Comparison of ENCODE assay signal across 7 cellular contexts in the genomic region with DNA sequence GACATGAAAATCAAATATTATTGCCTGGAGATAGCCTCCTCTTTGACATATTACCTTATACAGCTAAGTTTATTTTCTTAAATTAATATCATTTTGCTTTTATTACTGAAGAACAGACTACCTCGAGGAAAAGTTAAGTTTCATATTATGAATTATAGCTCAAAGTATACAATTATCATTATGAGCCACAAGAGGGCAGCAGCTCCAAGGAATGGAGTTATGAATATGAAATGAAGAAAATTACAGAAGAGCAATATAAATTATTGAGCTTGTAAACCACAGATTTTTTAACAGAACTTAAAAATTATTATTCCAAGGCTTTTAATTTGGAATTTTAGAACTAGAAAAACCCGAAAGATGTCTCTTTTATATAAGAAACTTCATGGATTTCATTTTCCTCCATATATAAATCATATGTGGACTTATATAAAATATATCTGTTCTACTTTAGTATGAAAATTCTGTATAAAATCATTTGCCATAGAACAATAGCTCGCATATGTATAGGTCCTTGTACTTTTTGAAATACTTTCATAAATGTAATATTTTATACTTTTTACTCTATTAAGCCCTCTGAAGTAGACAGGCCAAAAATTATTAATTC. TPM values are rescaled to one million over a fixed set of nuclear protein-coding genes. Genes with fewer than 3 reads are reported as not detected.
DNase-seq lines count a peak whose midpoint lies in the region; ATAC-seq and TF ChIP-seq lines count a peak whose summit lies in the region.

No MANE protein-coding gene starts in this region.

- ATAC-seq in GM19395 (IDR thresholded peaks at IDR 0.05; ENCODE audit: unreplicated experiment) (peak; percentile 74), HG03196 (IDR thresholded peaks at IDR 0.05; ENCODE audit: unreplicated experiment) (no peak)

- H3K4me3 Mint-ChIP-seq in nephron progenitor cell = no peak overlapping the region

- H3K4me3 ChIP-seq in SK-N-MC = peak overlapping the region; percentile 35; the same call in 1 of the 2 replicates

- H3K4me1 Mint-ChIP-seq in nephron progenitor cell = peaks cover 4% of the 10 kb centered on the region

- TF ChIP-seq CTCF in nephron progenitor cell (IDR thresholded peaks at IDR 0.05) = peak; percentile 74

- H3K9me3 ChIP-seq in SK-N-MC (ENCODE audit: low read depth, low read length) = no peaks in the 10 kb centered on the region

- DNase-seq in Daoy (ENCODE audit: low read depth) = peak; percentile 50
- peak; percentile 57 to 69 for DNase-seq in Kasumi-1 (lab: John Stamatoyannopoulos, UW)
- peak; percentile 65 for DNase-seq in SK-N-MC (ENCODE audit: low read depth, low spot score)
- DNase-seq in effector CD8-positive, alpha-beta T cell (lab: John Stamatoyannopoulos, UW) = peak; percentile 2
- DNase-seq in nephron progenitor cell = peak; percentile 8

- peak overlapping the region; percentile 28 for H3K9ac ChIP-seq in SK-N-MC (ENCODE audit: insufficient read length)

- H3K36me3 ChIP-seq in SK-N-MC (ENCODE audit: insufficient read depth, low read length) = no peaks in the 10 kb centered on the region

- no peaks in the 10 kb centered on the region for H3K9me3 Mint-ChIP-seq in nephron progenitor cell

- peaks cover 4% of the 10 kb centered on the region for H3K27me3 Mint-ChIP-seq in nephron progenitor cell (ENCODE audit: low read depth, poor library complexity)

- H3K27ac ChIP-seq in SK-N-MC = no peak overlapping the region

- no peak overlapping the region for H3K27ac Mint-ChIP-seq in nephron progenitor cell

- no peaks in the 10 kb centered on the region for H3K36me3 Mint-ChIP-seq in nephron progenitor cell (ENCODE audit: low read depth)

RNA-seq across cellular contexts. Expression of gene IQUB, which starts 40.1 kb away (rescaled TPM):
- total RNA-seq in Daoy (2014; rRNA removed; shearing (Covaris generic)) = 0.74 and 1.0 TPM in 2 replicates

Comparison
In these comparisons a context has a peak if more than half of its experiments do, and no peak if none do; other contexts are left out.
1. DNase-seq: peak in every context shown above with its lines; median percentile 65 in SK-N-MC; 63 in Kasumi-1; 50 in Daoy; 8 in nephron progenitor cell; 2 in effector CD8-positive, alpha-beta T cell.